Comparison of ENCODE assay signal across 1 cellular context in genomic region chr2:33426666-33427231, GRCh38.
TF ChIP-seq lines count a peak whose summit lies in the region.

No MANE protein-coding gene starts in this region.

TF ChIP-seq in IMR-90, 13 proteins besides CTCF, POLR2A, EP300 and RAD21:
- TF ChIP-seq RFX5 (IDR thresholded peaks at IDR 0.05; ENCODE audit: low read depth, low read length): no peak
- TF ChIP-seq, protein P1, sequence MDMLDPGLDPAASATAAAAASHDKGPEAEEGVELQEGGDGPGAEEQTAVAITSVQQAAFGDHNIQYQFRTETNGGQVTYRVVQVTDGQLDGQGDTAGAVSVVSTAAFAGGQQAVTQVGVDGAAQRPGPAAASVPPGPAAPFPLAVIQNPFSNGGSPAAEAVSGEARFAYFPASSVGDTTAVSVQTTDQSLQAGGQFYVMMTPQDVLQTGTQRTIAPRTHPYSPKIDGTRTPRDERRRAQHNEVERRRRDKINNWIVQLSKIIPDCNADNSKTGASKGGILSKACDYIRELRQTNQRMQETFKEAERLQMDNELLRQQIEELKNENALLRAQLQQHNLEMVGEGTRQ (IDR thresholded peaks at IDR 0.05; ENCODE audit: low read depth, low read length): peak; percentile 47; the same call in 1 of the 2 replicates
